In the genomic region with DNA sequence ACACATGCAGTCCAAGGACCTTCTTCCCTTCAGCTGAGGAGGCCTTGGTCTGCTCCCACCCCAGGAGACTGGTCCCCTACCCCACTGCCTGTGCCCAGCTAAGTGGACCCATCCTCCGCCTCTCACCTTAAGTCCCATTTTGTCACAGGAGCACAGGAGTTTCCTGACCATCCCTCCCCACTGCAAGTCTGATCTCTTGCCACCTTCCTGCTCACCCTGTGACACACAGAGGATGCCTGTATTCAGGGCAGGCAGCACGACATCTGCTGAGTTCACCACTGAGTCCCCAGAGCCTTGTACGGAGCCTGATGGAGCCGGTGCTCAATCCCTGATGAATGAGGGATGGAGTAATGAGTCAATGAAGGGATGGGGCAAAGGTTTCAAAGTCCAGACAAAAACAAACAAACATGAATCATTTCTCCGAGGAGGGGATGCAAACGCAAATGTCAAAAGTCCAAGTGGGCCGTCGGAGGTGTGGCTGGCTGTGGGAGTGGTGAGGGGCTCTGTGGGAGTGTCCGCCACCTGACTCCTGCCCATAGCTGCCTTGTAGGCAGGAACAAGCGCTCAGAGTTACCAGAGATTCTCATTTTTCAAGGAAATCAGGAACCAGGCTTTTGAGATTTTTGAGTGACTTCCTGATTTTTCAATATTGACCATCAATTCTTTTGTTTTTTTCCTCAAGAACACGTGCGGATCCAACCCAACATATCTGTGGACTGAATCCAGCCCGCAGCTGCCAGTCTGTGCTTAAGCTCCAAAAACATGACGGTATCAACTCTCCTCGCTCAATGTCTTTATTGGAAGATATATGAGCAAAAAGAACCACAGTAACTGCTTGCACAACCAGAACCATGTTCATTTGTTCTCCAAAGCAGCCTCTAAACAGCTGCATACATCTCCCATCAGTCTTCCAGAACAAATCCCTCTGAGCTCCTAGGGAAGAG, we compare ENCODE assay signal across 8 cellular contexts. TPM values are rescaled to one million over a fixed set of nuclear protein-coding genes. Genes with fewer than 3 reads are reported as not detected.
DNase-seq lines count a peak whose midpoint lies in the region; ATAC-seq and TF ChIP-seq lines count a peak whose summit lies in the region.

No MANE protein-coding gene starts in this region.

- H3K27ac ChIP-seq in OCI-LY1 (ENCODE audit: low read depth, low read length, poor library complexity, severe bottlenecking) (peak overlapping the region; percentile 98), duodenal mucosa (ENCODE audit: low read depth, low read length) (peak overlapping the region; percentile 13), osteoblast (ENCODE audit: low read depth, low read length) (peak overlapping the region; percentile 26)

- ATAC-seq in GM19395 (IDR thresholded peaks at IDR 0.05; ENCODE audit: unreplicated experiment) = no peak
- ATAC-seq in GM18861 (IDR thresholded peaks at IDR 0.05; ENCODE audit: unreplicated experiment) = no peak

- H3K4me3 ChIP-seq in OCI-LY1 (ENCODE audit: low read depth, low read length, poor library complexity, severe bottlenecking) (peak overlapping the region; percentile 48), duodenal mucosa (ENCODE audit: low read depth in 1 of 2, low read length in 2 of 2) (peak overlapping the region; percentile 24 to 33), osteoblast (ENCODE audit: insufficient read depth, low read length) (no peak overlapping the region), H7 (ENCODE audit: insufficient read depth, low read depth, low read length) (no peak overlapping the region)

- TF ChIP-seq CTCF in OCI-LY1 (IDR thresholded peaks at IDR 0.05; ENCODE audit: low read length) = no peak
- TF ChIP-seq CTCF in osteoblast (IDR thresholded peaks at IDR 0.05; ENCODE audit: extremely low read depth, low read depth, low read length) = no peak

- H3K4me1 ChIP-seq in OCI-LY1 (ENCODE audit: insufficient read depth, low read length, severe bottlenecking) = peaks cover 86% of the 10 kb centered on the region
- H3K4me1 ChIP-seq in duodenal mucosa (ENCODE audit: control insufficient read depth in 1 of 2, insufficient read depth in 2 of 2, low read length in 2 of 2) = peaks cover 76 to 77% of the 10 kb centered on the region in 2 donors
- H3K4me1 ChIP-seq in osteoblast (ENCODE audit: insufficient read depth, low read length) = peaks cover 58% of the 10 kb centered on the region

- H4K20me1 ChIP-seq in OCI-LY1 (ENCODE audit: insufficient read depth, low read length) (no peaks in the 10 kb centered on the region), osteoblast (ENCODE audit: insufficient read depth, low read length) (peaks cover 70% of the 10 kb centered on the region)

- H2AFZ ChIP-seq in OCI-LY1 (ENCODE audit: low read length) (no peak overlapping the region), osteoblast (ENCODE audit: low read length) (no peak overlapping the region)

- H3K9me3 ChIP-seq in OCI-LY1 (ENCODE audit: low read length) (no peaks in the 10 kb centered on the region), duodenal mucosa (ENCODE audit: control insufficient read depth in 1 of 2, low read length in 2 of 2) (no peaks in the 10 kb centered on the region), osteoblast (ENCODE audit: low read depth, low read length) (no peaks in the 10 kb centered on the region)

- no peaks in the 10 kb centered on the region for H3K9me2 ChIP-seq in OCI-LY1 (ENCODE audit: low read depth, low read length)

- no peaks in the 10 kb centered on the region for H3K27me3 ChIP-seq in OCI-LY1 (ENCODE audit: insufficient read depth, low read length)
- H3K27me3 ChIP-seq in duodenal mucosa (ENCODE audit: control insufficient read depth in 1 of 2, insufficient read depth in 2 of 2, low read length in 2 of 2) = no peaks in the 10 kb centered on the region
- H3K27me3 ChIP-seq in osteoblast (ENCODE audit: insufficient read depth, low read length) = no peaks in the 10 kb centered on the region
- no peaks in the 10 kb centered on the region for H3K27me3 ChIP-seq in H7 (ENCODE audit: control insufficient read depth, insufficient read depth, low read length)

- H3K4me2 ChIP-seq in OCI-LY1 (ENCODE audit: low read length) (peak overlapping the region; percentile 69), osteoblast (ENCODE audit: insufficient read depth, low read length) (no peak overlapping the region)

- H3K36me3 ChIP-seq in OCI-LY1 (ENCODE audit: insufficient read depth, low read length) (no peaks in the 10 kb centered on the region; the same call in 1 of the 2 replicates), duodenal mucosa (ENCODE audit: control insufficient read depth in 1 of 2, insufficient read depth in 2 of 2, low read length in 2 of 2) (no peaks in the 10 kb centered on the region), osteoblast (ENCODE audit: insufficient read depth, low read length) (no peaks in the 10 kb centered on the region), H7 (replicated peaks; ENCODE audit: control insufficient read depth, insufficient read depth, low read length) (no peaks in the 10 kb centered on the region; the same call in 1 of the 2 replicates)

- H3K9ac ChIP-seq in OCI-LY1 (ENCODE audit: low read length) (peak overlapping the region; percentile 24; the same call in 1 of the 2 replicates), duodenal mucosa (ENCODE audit: low read depth in 1 of 2, low read length in 2 of 2) (peak overlapping the region; percentile 45 to 52)

- DNase-seq in ELR (ENCODE audit: low read depth) = peak; percentile 20
- peak; percentile 82 for DNase-seq in osteoblast (ENCODE audit: insufficient read length, low spot score, missing footprints)
- DNase-seq in H7 = no peak
- no peak for DNase-seq in DMS114 treated with DMSO at 0.1 percent for 48 hours (lab: John Stamatoyannopoulos, UW; ENCODE audit: unreplicated experiment)

- H3K79me2 ChIP-seq in OCI-LY1 (ENCODE audit: insufficient read depth, low read length) (peaks cover 44% of the 10 kb centered on the region), osteoblast (ENCODE audit: insufficient read depth, low read length) (peaks cover 79% of the 10 kb centered on the region)

- H3F3A ChIP-seq in OCI-LY1 (ENCODE audit: insufficient read depth, low read length) = peaks cover 11% of the 10 kb centered on the region; the same call in 1 of the 2 replicates

RNA-seq across cellular contexts. Expression of a gene that starts 4.4 kb away (rescaled TPM):
- total RNA-seq in osteoblast = 34.7 and 42.1 TPM in 2 replicates
- total RNA-seq in H7 (2014; rRNA removed; shearing (Covaris generic)) = 47.1 and 49.6 TPM in 2 replicates

Comparison
In these comparisons a context has a peak if more than half of its experiments do, and no peak if none do; other contexts are left out.
1. DNase-seq: peak in ELR (single experiment) and osteoblast (single experiment); none in H7 (single experiment) and DMS114 treated with DMSO at 0.1 percent for 48 hours (single experiment).
2. H3K27ac ChIP-seq: peak in every context shown above with its lines; median percentile 98 in OCI-LY1; 26 in osteoblast; 13 in duodenal mucosa.
3. H3K4me3 ChIP-seq: peak in OCI-LY1 (single experiment) and duodenal mucosa (2 of 2); none in osteoblast (single experiment) and H7 (single experiment).